Comparison of ENCODE assay signal across 8 cellular contexts in the genomic region with DNA sequence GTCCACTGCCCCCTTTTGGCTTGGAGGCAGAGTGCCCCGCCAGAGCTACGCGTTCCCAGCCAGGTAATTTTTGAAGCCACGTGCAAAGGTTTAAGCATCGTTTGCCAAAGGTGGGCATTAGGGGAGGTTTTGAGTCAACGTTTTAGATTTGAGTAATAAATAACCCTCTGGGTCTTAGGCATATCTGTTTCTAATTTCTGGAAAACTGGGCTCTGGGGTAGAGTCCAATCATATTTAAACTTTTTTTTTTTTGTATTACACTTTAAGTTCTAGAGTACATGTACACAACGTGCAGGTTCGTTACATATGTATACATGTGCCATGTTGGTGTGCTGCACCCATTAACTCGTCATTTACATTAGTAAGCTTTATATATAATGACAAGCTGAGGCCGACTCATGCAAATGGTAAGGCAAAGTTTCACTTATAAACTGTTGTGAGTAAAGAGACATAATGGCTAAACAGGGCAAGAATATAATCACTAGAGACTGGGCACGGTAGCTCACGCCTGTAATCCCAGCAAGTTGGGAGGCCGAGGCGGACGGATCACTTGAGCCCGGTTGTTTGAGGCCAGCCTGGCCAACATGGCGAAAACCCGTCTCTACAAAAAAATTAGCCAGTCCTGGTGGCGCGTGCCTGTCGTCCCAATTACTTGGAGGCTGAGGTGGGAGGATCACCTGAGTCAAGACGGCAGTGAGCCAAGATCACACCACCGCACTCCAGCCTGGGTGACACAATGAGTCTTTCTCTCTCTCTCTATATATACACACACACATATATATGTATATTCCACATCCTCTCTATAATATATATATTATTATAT. TPM values are rescaled to one million over a fixed set of nuclear protein-coding genes. Genes with fewer than 3 reads are reported as not detected.
DNase-seq lines count a peak whose midpoint lies in the region; ATAC-seq and TF ChIP-seq lines count a peak whose summit lies in the region.

No MANE protein-coding gene starts in this region.

- CTCF ChIA-PET in RWPE1 (lab: Yijun Ruan, JAX), result interaction anchor here (0.6 to 0.7 kb wide), 3 partner anchors 24 to 311 kb away, joined by 3 to 4 read pairs (median 3); no protein-coding TSS in a partner anchor

- intact Hi-C loops in esophagus squamous epithelium (cut with DNase I), result no loop called here
- intact Hi-C loops in sigmoid colon (cut with DNase I), result no loop called here
- intact Hi-C loops in aorta (cut with DNase I), result loop anchor here in 1 of 2 donors (2.0 kb wide), 2 partner anchors 143 to 263 kb away; a partner anchor contains a TSS

- TF ChIP-seq POLR2A in esophagus squamous epithelium (IDR thresholded peaks at IDR 0.05) (no peak), sigmoid colon (IDR thresholded peaks at IDR 0.05) (no peak)

- H3K4me3 ChIP-seq in GM12875 (ENCODE audit: low read depth, low read length) (peak overlapping the region; percentile 78), esophagus squamous epithelium (peak overlapping the region; percentile 66 to 99 (median 92)), sigmoid colon (peak overlapping the region; percentile 83 to 99 (median 94)), aorta (ENCODE audit: low read length in 2 of 2) (no peak overlapping the region)

- H3K9me3 ChIP-seq in esophagus squamous epithelium, result no peaks in the 10 kb centered on the region
- no peaks in the 10 kb centered on the region for H3K9me3 ChIP-seq in sigmoid colon
- no peaks in the 10 kb centered on the region for H3K9me3 ChIP-seq in aorta (ENCODE audit: control insufficient read depth, low read length)

- 52 to 57% methylated on average over 21 to 23 of the region's 23 CpGs for WGBS in esophagus squamous epithelium, 2 donors
- WGBS in sigmoid colon, 2 donors, result 60 to 63% methylated on average over 23 of the region's 23 CpGs
- 61 to 65% methylated on average over 23 of the region's 23 CpGs for WGBS in aorta, 2 donors

- no peak for DNase-seq in RWPE1 (ENCODE audit: low spot score)
- no peak for DNase-seq in esophagus squamous epithelium (lab: John Stamatoyannopoulos, UW)
- no peak for DNase-seq in sigmoid colon
- DNase-seq in Kasumi-1 (lab: John Stamatoyannopoulos, UW), result no peak
- DNase-seq in GM19238 (ENCODE audit: insufficient read length, low spot score), result no peak
- DNase-seq in NCI-H187 treated with DMSO at 0.1 percent for 48 hours (lab: John Stamatoyannopoulos, UW), result no peak
- DNase-seq in aorta, result no peak

- POLR2A ChIA-PET in RWPE1 (lab: Yijun Ruan, JAX; ENCODE audit: low non-redundant PET), result no interaction called here

- H3K36me3 ChIP-seq in esophagus squamous epithelium (no peaks in the 10 kb centered on the region), sigmoid colon (no peaks in the 10 kb centered on the region), aorta (ENCODE audit: control insufficient read depth in 1 of 2, insufficient read depth in 2 of 2, low read length in 1 of 2) (no peaks in the 10 kb centered on the region)

- TF ChIP-seq CTCF in GM12875 (IDR thresholded peaks at IDR 0.05; ENCODE audit: borderline replicate concordance, insufficient read depth, low read depth, low read length) (peak; percentile 88), RWPE1 (conservative IDR thresholded peaks at IDR 0.05; ENCODE audit: low read depth) (peak; percentile 92), esophagus squamous epithelium (IDR thresholded peaks at IDR 0.05) (peak in 3 of 6 experiments; percentile 59 to 83 (median 69)), sigmoid colon (IDR thresholded peaks at IDR 0.05) (peak; percentile 54 to 78 (median 66))

- H3K27me3 ChIP-seq in esophagus squamous epithelium, result no peaks in the 10 kb centered on the region
- no peaks in the 10 kb centered on the region for H3K27me3 ChIP-seq in sigmoid colon
- H3K27me3 ChIP-seq in aorta (ENCODE audit: control insufficient read depth in 1 of 2, insufficient read depth in 2 of 2, low read length in 1 of 2), result no peaks in the 10 kb centered on the region

- no peak for ATAC-seq in aorta (ENCODE audit: low FRiP score)

- H3K27ac ChIP-seq in RWPE1 (peak overlapping the region; percentile 88), esophagus squamous epithelium (peak overlapping the region; percentile 87 to 95 (median 91)), sigmoid colon (peak overlapping the region; percentile 85 to 95 (median 92)), aorta (ENCODE audit: low read depth in 1 of 2, low read length in 2 of 2) (peak overlapping the region in 1 of 2 donors; percentile 54)

- TF ChIP-seq EP300 in sigmoid colon (IDR thresholded peaks at IDR 0.05), result no peak

- H3K4me1 ChIP-seq in esophagus squamous epithelium (peaks cover 0 to 39% (median 10%) of the 10 kb centered on the region in 3 donors), sigmoid colon (peaks cover 0 to 31% (median 26%) of the 10 kb centered on the region in 4 donors), aorta (ENCODE audit: control insufficient read depth in 1 of 2, insufficient read depth in 2 of 2, low read length in 2 of 2) (peaks cover 2% of the 10 kb centered on the region in 2 donors)

RNA-seq across cellular contexts. Expression of a gene that starts 0.5 kb away (rescaled TPM):
- total RNA-seq in esophagus squamous epithelium (10 to 100 TPM; 13.3 to 36.0 (median 19.6) TPM), sigmoid colon (10 to 100 TPM; 28.8 to 78.1 (median 52.2) TPM), aorta (10 to 100 TPM; 24.4 to 43.8 TPM)
- polyA plus RNA-seq in sigmoid colon (10 to 100 TPM in 1 of 3 donors, 1 to 10 TPM in 2; 7.8 to 12.2 (median 8.3) TPM), aorta (10 to 100 TPM in 1 of 2 donors, 1 to 10 TPM in 1; 9.5 to 59.5 TPM)

Comparison
In these comparisons a context has a peak if more than half of its experiments do, and no peak if none do; other contexts are left out.
1. H3K4me3 ChIP-seq: peak in GM12875 (single experiment), esophagus squamous epithelium (4 of 4) and sigmoid colon (4 of 4); none in aorta (0 of 2).